In the genomic region with DNA sequence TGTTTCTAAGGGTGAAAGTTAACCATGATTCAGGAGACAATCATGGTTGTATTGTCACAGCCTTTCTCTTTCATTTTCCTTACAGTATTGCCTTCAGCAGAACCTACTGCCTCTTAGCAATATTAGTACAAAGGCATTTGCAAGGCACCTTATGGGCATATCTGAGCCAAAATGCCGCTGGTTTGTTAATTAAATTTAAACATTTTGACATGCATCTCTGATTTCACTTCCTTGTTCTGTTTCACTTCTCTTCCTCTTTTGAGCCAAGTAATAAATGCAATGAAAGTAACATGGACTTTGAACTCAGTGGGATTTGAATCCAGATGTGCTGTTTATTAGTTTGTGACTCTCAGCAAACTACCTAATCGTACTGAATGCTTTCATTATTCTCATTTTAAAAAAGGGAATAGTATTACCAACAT, we compare ENCODE assay signal across 8 cellular contexts.
A peak's percentile ranks its signal among the peaks of the same experiment; 100 is the strongest.
DNase-seq lines count a peak whose midpoint lies in the region; ATAC-seq and TF ChIP-seq lines count a peak whose summit lies in the region.
"Had no signal": no experiment of that assay in that cellular context is flagged by ENCODE, and none has a peak within 500 bp of the region (broad histone marks: within the 10 kb centered on the region; RNA-seq: fewer than 3 reads in every experiment).

No MANE protein-coding gene starts in this region.

- H3K4me1 ChIP-seq in transverse colon (peaks cover 0 to 23% (median 15%) of the 10 kb centered on the region in 4 donors), breast epithelium (no peaks in the 10 kb centered on the region)

- H3K27ac ChIP-seq in transverse colon (peak overlapping the region; percentile 45 to 66 (median 60)), breast epithelium (no peak overlapping the region)

- ATAC-seq in GM19395 (IDR thresholded peaks at IDR 0.05; ENCODE audit: unreplicated experiment) (peak; percentile 88), HG02981 (IDR thresholded peaks at IDR 0.05; ENCODE audit: unreplicated experiment) (peak; percentile 71)

- TF ChIP-seq POLR2A in transverse colon (IDR thresholded peaks at IDR 0.05) (no peak), breast epithelium (IDR thresholded peaks at IDR 0.05) (no peak)

- WGBS in transverse colon (ENCODE audit: low coverage in 1 of 2), 2 donors, result 38 to 50% methylated on average over 1 to 2 of the region's 2 CpGs

- H3K4me3 ChIP-seq in transverse colon, result no peak overlapping the region
- no peak overlapping the region for H3K4me3 ChIP-seq in breast epithelium

- in situ Hi-C loops in transverse colon (cut with MboI; ENCODE audit: low pct_ligation_motif_present in 1 of 4, low pct_unique_long_range_greater_than_20kb in 1 of 4, low sequenced_read_pairs in 3 of 4), result no loop called here

- H3K36me3 ChIP-seq in transverse colon, result no peaks in the 10 kb centered on the region
- H3K36me3 ChIP-seq in breast epithelium, result no peaks in the 10 kb centered on the region

- intact Hi-C loops in transverse colon (cut with DNase I; ENCODE audit: low total_unique reads) (no loop called here), breast epithelium (cut with DNase I; ENCODE audit: low total_unique reads) (no loop called here)

- TF ChIP-seq CTCF in transverse colon (IDR thresholded peaks at IDR 0.05) (no peak), breast epithelium (IDR thresholded peaks at IDR 0.05) (no peak)

- POLR2A ChIA-PET in HEK293T (lab: Yijun Ruan, JAX), result no interaction called here

- DNase-seq in NCI-H526 treated with DMSO at 0.1 percent for 48 hours (lab: John Stamatoyannopoulos, UW) (peak; percentile 26), transverse colon (no peak), breast epithelium (ENCODE audit: low spot score in 2 of 2) (no peak), NCI-H2196 treated with DMSO at 0.1 percent for 48 hours (lab: John Stamatoyannopoulos, UW; ENCODE audit: unreplicated experiment) (no peak), HEK293T (ENCODE audit: extremely low spot score) (no peak)
- DNase-seq: NCI-H524 had no signal

- CTCF ChIA-PET in HEK293T (lab: Yijun Ruan, JAX), result no interaction called here

- H3K9me3 ChIP-seq in transverse colon (no peaks in the 10 kb centered on the region), breast epithelium (no peaks in the 10 kb centered on the region)

- TF ChIP-seq EP300 in transverse colon (IDR thresholded peaks at IDR 0.05; ENCODE audit: low read depth), result no peak

- H3K27me3 ChIP-seq in transverse colon (no peaks in the 10 kb centered on the region), breast epithelium (no peaks in the 10 kb centered on the region)

TF ChIP-seq in HEK293T, 16 proteins besides CTCF, POLR2A, EP300 and RAD21:
- TF ChIP-seq SP1 (IDR thresholded peaks at IDR 0.05) (no peak), FOXM1 (IDR thresholded peaks at IDR 0.05; ENCODE audit: borderline replicate concordance) (no peak), NFRKB (IDR thresholded peaks at IDR 0.05) (no peak)

Comparison
In these comparisons a context has a peak if more than half of its experiments do, and no peak if none do; other contexts are left out.
1. H3K27ac ChIP-seq: peak in transverse colon (4 of 4); none in breast epithelium (0 of 2).